28 cellular contexts compared by ENCODE assay signal in genomic region chr18:69308620-69309019, GRCh38.
"Had no signal": no experiment of that assay in that cellular context is flagged by ENCODE, and none has a peak within 500 bp of the region (broad histone marks: within the 10 kb centered on the region; RNA-seq: fewer than 3 reads in every experiment).

No MANE protein-coding gene starts in this region.

- H3K36me3 ChIP-seq: neutrophil, ovary, stomach, thoracic aorta, thyroid gland, tibial nerve, upper lobe of left lung, vagina had no signal

- H3K27ac ChIP-seq: neutrophil, ovary, parathyroid adenoma, psoas muscle, skin epidermis, stomach, thoracic aorta, thyroid gland, tibial nerve, upper lobe of left lung, vagina had no signal

- H3K4me3 ChIP-seq: ovary, psoas muscle, skin epidermis, smooth muscle cell, stomach, thoracic aorta, thyroid gland, tibial nerve, upper lobe of left lung, vagina had no signal

- H3K9ac ChIP-seq: parathyroid adenoma had no signal

- ATAC-seq: naive thymus-derived CD8-positive, alpha-beta T cell; natural killer cell treated with Interleukin-12 subunit alpha and Interleukin-12 subunit beta and Interleukin-15 and Interleukin-18, amount 100 ng/mL, for 72 hours; psoas muscle; right cardiac atrium; sciatic nerve; stimulated activated effector memory CD8-positive, alpha-beta T cell treated with anti-CD3 and anti-CD28 coated beads, Interleukin-12 subunit alpha, Interleukin-12 subunit beta, amount 100 ng/mL, for 72 hours; stimulated activated naive B cell treated with anti-CD40 and anti-IgM and Interleukin-4, amounts not matched to agents 10 μg/mL and 1 μg/mL and 100 μg/mL, for 72 hours had no signal

- H3K27me3 ChIP-seq: neutrophil, ovary, stomach, thyroid gland, tibial nerve, upper lobe of left lung, vagina had no signal

- H3K4me1 ChIP-seq: parathyroid adenoma, psoas muscle, stomach, thyroid gland, tibial nerve, upper lobe of left lung, vagina had no signal

- H3K9me3 ChIP-seq: neutrophil, ovary, thoracic aorta, thyroid gland, tibial nerve, upper lobe of left lung, vagina had no signal

- H3K79me2 ChIP-seq: parathyroid adenoma had no signal

- H3K4me2 ChIP-seq: smooth muscle cell had no signal

- DNase-seq: naive thymus-derived CD8-positive, alpha-beta T cell; nephron progenitor cell; occipital lobe; ovary; posterior cingulate gyrus; psoas muscle; right cardiac atrium; stimulated activated CD4-positive, alpha-beta T cell treated with anti-CD3 and anti-CD28 coated beads, Interleukin-15, amount 100 ng/mL, for 24 hours; stimulated activated CD4-positive, alpha-beta T cell treated with anti-CD3 and anti-CD28 coated beads, Interleukin-2, amount 100 ng/mL, for 24 hours; stimulated activated CD4-positive, alpha-beta T cell treated with anti-CD3 and anti-CD28 coated beads, Interleukin-2, amount 100 ng/mL, for 48 hours; stimulated activated CD4-positive, alpha-beta T cell treated with anti-CD3 and anti-CD28 coated beads, Interleukin-4, amount 100 ng/mL, for 24 hours; stimulated activated naive B cell treated with anti-CD40 and anti-IgM and Interleukin-4, amounts not matched to agents 10 μg/mL and 1 μg/mL and 100 μg/mL, for 72 hours; stimulated activated naive CD4-positive, alpha-beta T cell treated with Interleukin-2 at 50 U/mL for 16 hours; stomach; thyroid gland; trophoblast cell; upper lobe of left lung had no signal

- H2AFZ ChIP-seq: parathyroid adenoma had no signal

- FAIRE-seq: urothelium cell line had no signal
